Comparison of ENCODE assay signal across 4 cellular contexts in the genomic region with DNA sequence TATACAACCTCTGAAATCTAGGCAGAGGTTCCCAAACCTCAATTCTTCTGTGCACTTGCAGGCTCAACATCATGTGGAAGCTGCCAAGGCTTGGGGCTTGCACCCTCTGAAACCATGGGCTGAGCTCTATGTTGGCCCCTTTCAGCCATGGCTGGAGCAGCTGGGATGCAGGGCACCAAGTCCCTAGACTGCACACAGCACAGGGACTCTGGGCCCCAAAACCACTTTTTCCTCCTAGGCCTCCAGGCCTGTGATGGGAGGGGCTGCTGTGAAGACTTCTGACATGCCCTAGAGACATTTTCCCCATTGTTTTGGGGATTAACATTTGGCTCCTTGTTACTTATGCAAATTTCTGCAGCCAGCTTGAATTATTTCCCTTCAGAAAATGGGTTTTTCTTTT.
DNase-seq lines count a peak whose midpoint lies in the region; ATAC-seq, FAIRE-seq and TF ChIP-seq lines count a peak whose summit lies in the region.
"Not testable (repeated sequence)": the region's sequence is repeated elsewhere in the genome, so short reads cannot be mapped to it uniquely, and the experiment has no call there.

No MANE protein-coding gene starts in this region.

- H3K23me2 ChIP-seq in H9 (ENCODE audit: insufficient read length, low read depth, low read length, poor library complexity, severe bottlenecking), result not testable (repeated sequence)

- intact Hi-C loops in K562 (cut with micrococcal nuclease), result not testable (repeated sequence)

- H2BK12ac ChIP-seq in H9 (ENCODE audit: insufficient read length, low read depth, low read length), result not testable (repeated sequence)

- not testable (repeated sequence) for H3K14ac ChIP-seq in H9 (ENCODE audit: insufficient read depth, low read length)

- not testable (repeated sequence) for TF ChIP-seq RAD21 in K562 (CRISPR knock-in tag; conservative IDR thresholded peaks at IDR 0.05 in 1 of 2, IDR thresholded peaks at IDR 0.05 in 1 of 2)

- not testable (repeated sequence) for H3K9me1 ChIP-seq in K562 (ENCODE audit: control insufficient read depth, insufficient read depth, low read length)

- H3K79me2 ChIP-seq in H9 (ENCODE audit: insufficient read depth, low read length); K562 (ENCODE audit: control insufficient read depth, insufficient read depth, low read length): not testable (repeated sequence)

- POLR2A ChIA-PET in K562 (lab: Yijun Ruan, JAX), result not testable (repeated sequence)

- DNase-seq in H9, result peak; percentile 6
- DNase-seq in activated CD8-positive, alpha-beta memory T cell treated with anti-CD3 and anti-CD28 coated beads for 24 hours, result peak; percentile 15
- not testable (repeated sequence) for DNase-seq in K562 (ENCODE audit: extremely low read depth in 1 of 4, low spot score in 3 of 4)
- DNase-seq in osteocyte (ENCODE audit: extremely low spot score, unreplicated experiment), result peak; percentile 46

- not testable (repeated sequence) for H2AFZ ChIP-seq in H9 (ENCODE audit: low read length); K562 (ENCODE audit: low read depth, low read length)

- H3K4me2 ChIP-seq in H9 (ENCODE audit: insufficient read depth, insufficient read length, low read length); K562 (ENCODE audit: insufficient read depth, low read length): not testable (repeated sequence)

- H2BK20ac ChIP-seq in H9 (ENCODE audit: low read depth, low read length, poor library complexity, severe bottlenecking), result not testable (repeated sequence)

- H3K36me3 Mint-ChIP-seq in H9 (ENCODE audit: insufficient read depth in 1 of 3, low read depth in 3 of 3), result peaks cover 32 to 54% (median 52%) of the 10 kb centered on the region in 3 experiments
- not testable (repeated sequence) for H3K36me3 Mint-ChIP-seq in osteocyte (ENCODE audit: unreplicated experiment)

- not testable (repeated sequence) for H4K8ac ChIP-seq in H9 (replicated peaks; ENCODE audit: insufficient read length, low read depth, low read length)

- H3K9me3 Mint-ChIP-seq in H9 (peaks cover 53 to 67% of the 10 kb centered on the region in 2 experiments), osteocyte (ENCODE audit: unreplicated experiment) (peaks cover 27% of the 10 kb centered on the region)

- H3K9me3 ChIP-seq in H9 (ENCODE audit: control insufficient read depth, low read depth, low read length), result peaks cover 23% of the 10 kb centered on the region
- not testable (repeated sequence) for H3K9me3 ChIP-seq in K562 (replicated peaks; ENCODE audit: control insufficient read depth, insufficient read depth, low read depth, low read length)

- not testable (repeated sequence) for H3K79me1 ChIP-seq in H9 (ENCODE audit: insufficient read depth, low read depth, low read length, poor library complexity, severe bottlenecking)

- not testable (repeated sequence) for H3K4me3 Mint-ChIP-seq in H9; osteocyte (ENCODE audit: unreplicated experiment)

- not testable (repeated sequence) for H3K23ac ChIP-seq in H9 (ENCODE audit: insufficient read length, low read depth, low read length)

- H2BK15ac ChIP-seq in H9 (ENCODE audit: low read depth, low read length), result not testable (repeated sequence)

- not testable (repeated sequence) for H3K4ac ChIP-seq in H9 (ENCODE audit: low read depth, low read length)

- BruUV-seq in K562 (replicated peaks; lab: Mats Ljungman, UMichigan), result not testable (repeated sequence)

- not testable (repeated sequence) for H3K18ac ChIP-seq in H9 (ENCODE audit: insufficient read length, low read depth, low read length)

- H3K27ac ChIP-seq in H9 (ENCODE audit: insufficient read length, low read depth, low read length); K562 (ENCODE audit: extremely low read depth, low read depth, low read length): not testable (repeated sequence)

- not testable (repeated sequence) for H2BK120ac ChIP-seq in H9 (ENCODE audit: low read depth, low read length, poor library complexity, severe bottlenecking)

- CTCF ChIA-PET in K562 (lab: Yijun Ruan, JAX; ENCODE audit: low intra/inter-chr PET ratio), result not testable (repeated sequence)

- not testable (repeated sequence) for ATAC-seq in K562

- H4K5ac ChIP-seq in H9 (ENCODE audit: insufficient read length, low read depth, low read length), result not testable (repeated sequence)

- not testable (repeated sequence) for TF ChIP-seq POLR2A in K562 (conservative IDR thresholded peaks at IDR 0.05)

- not testable (repeated sequence) for H4K91ac ChIP-seq in H9 (ENCODE audit: insufficient read length, low read depth, low read length)

- H3K56ac ChIP-seq in H9 (ENCODE audit: insufficient read length, low read depth, low read length), result not testable (repeated sequence)

- H3K27me3 ChIP-seq in H9 (ENCODE audit: insufficient read depth, low read length); K562 (ENCODE audit: control insufficient read depth in 2 of 2, insufficient read depth in 2 of 2, low read length in 2 of 2): not testable (repeated sequence)

- not testable (repeated sequence) for H2BK5ac ChIP-seq in H9 (ENCODE audit: insufficient read length, low read length)

- H3K27me3 Mint-ChIP-seq in H9 (ENCODE audit: low read depth), result peaks cover 27% of the 10 kb centered on the region
- H3K27me3 Mint-ChIP-seq in osteocyte (ENCODE audit: unreplicated experiment), result not testable (repeated sequence)

- not testable (repeated sequence) for H3K4me3 ChIP-seq in K562

- not testable (repeated sequence) for FAIRE-seq in K562 (lab: Jason Lieb, UNC)

- not testable (repeated sequence) for H3T11ph ChIP-seq in H9 (ENCODE audit: low read length)

- not testable (repeated sequence) for H3K9ac ChIP-seq in H9 (ENCODE audit: extremely low read depth, insufficient read length, low read length); K562 (ENCODE audit: insufficient read depth in 1 of 2, low read depth in 2 of 2, low read length in 2 of 2)

- not testable (repeated sequence) for TF ChIP-seq EP300 in K562 (IDR thresholded peaks at IDR 0.05; ENCODE audit: low read length)

- not testable (repeated sequence) for H3K4me1 ChIP-seq in H9 (ENCODE audit: insufficient read depth, low read length); K562 (replicated peaks in 1 of 2; ENCODE audit: control insufficient read depth in 2 of 2, insufficient read depth in 2 of 2, low read length in 2 of 2)

- not testable (repeated sequence) for H3K36me3 ChIP-seq in K562 (ENCODE audit: control insufficient read depth, insufficient read depth, low read length)

- not testable (repeated sequence) for H4K20me1 ChIP-seq in H9 (ENCODE audit: control insufficient read depth, insufficient read depth, insufficient read length); K562 (replicated peaks; ENCODE audit: control insufficient read depth, insufficient read depth, low read length)

- peaks cover 12 to 19% of the 10 kb centered on the region in 2 experiments for H3K4me1 Mint-ChIP-seq in H9
- not testable (repeated sequence) for H3K4me1 Mint-ChIP-seq in osteocyte (ENCODE audit: unreplicated experiment)

- in situ Hi-C loops in K562 (cut with MboI), result not testable (repeated sequence)

- H2AK5ac ChIP-seq in H9 (ENCODE audit: insufficient read length, low read length), result not testable (repeated sequence)

- H3K27ac Mint-ChIP-seq in H9; osteocyte (ENCODE audit: unreplicated experiment): not testable (repeated sequence)

- TF ChIP-seq CTCF in H9 (conservative IDR thresholded peaks at IDR 0.05); K562 (IDR thresholded peaks at IDR 0.05 in 2 of 3, conservative IDR thresholded peaks at IDR 0.05 in 1 of 3; ENCODE audit: insufficient read depth in 2 of 3, low read depth in 1 of 3, low read length in 3 of 3); osteocyte (IDR thresholded peaks at IDR 0.05): not testable (repeated sequence)

TF ChIP-seq in K562, 482 proteins besides CTCF, POLR2A, EP300 and RAD21:
- TF ChIP-seq ZFP36 (IDR thresholded peaks at IDR 0.05; ENCODE audit: low read depth, low read length, partially characterized antibody), result peak; percentile 39
